8 cellular contexts compared by ENCODE assay signal in the genomic region with DNA sequence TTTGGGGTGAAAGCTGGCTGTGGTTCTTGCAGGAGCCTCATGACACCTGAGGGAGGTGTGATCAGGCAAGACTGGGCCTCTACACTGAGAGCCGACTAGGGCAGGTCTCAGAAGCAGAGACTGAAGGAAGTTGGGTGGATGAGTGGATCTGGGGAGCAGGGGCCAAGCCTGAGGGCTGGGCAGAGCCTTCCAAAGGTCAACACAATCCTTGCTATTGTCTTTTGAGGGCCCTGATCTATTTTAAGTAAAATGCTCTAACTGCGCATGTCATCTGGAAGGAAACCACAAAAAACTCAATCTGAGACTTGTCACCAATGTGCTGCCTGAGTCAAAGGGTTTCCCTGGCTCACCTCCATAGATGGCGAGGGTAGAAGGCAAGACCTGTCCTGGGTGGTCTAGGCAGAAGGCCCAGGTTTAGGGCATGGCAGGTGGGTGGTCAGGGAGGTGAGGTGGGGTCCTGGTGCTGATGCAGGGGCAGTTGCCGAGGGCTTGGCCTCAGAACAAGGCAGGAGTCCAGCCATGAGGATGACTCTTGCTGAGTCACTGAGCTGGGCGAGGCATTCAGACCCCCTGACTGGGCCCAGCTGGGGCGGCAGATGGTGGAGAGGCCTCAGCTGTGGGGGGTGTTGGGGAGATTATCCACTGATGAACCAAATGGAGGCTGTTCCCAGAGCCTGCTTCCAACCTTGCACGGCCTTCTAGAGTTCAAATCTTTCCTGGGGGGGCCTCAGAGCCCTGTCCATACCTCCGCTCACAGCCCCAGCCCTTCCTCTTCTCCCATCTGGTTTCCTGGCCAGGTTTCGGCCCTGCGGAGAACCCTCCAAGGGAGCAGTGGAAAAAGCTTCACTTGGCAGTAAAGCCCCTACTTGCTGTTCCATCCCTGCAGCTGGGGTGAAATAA. TPM values are rescaled to one million over a fixed set of nuclear protein-coding genes. Genes with fewer than 3 reads are reported as not detected.
DNase-seq lines count a peak whose midpoint lies in the region; ATAC-seq and TF ChIP-seq lines count a peak whose summit lies in the region.

No MANE protein-coding gene starts in this region.

- in situ Hi-C loops in GM13976 (cut with MboI; ENCODE audit: low sequenced_read_pairs, unreplicated experiment): no loop called here
- in situ Hi-C loops in Panc1 (cut with HindIII; ENCODE audit: low pct_unique_long_range_greater_than_20kb, low sequenced_read_pairs): no loop called here

- H3K36me3 Mint-ChIP-seq in MCF 10A (ENCODE audit: insufficient read depth, unreplicated experiment): peaks cover 32% of the 10 kb centered on the region

- POLR2A ChIA-PET in Panc1 (lab: Charles Lee): no interaction called here
- POLR2A ChIA-PET in MCF 10A (lab: Yijun Ruan, JAX): interaction anchor here (0.7 to 2.2 kb wide), 5 partner anchors 9 to 148 kb away, joined by 3 to 8 read pairs (median 3); partner anchors contain the start of genes PAGR1 and TAOK2

- H3K36me3 ChIP-seq in Panc1 (ENCODE audit: control insufficient read depth, insufficient read depth, low read length): no peaks in the 10 kb centered on the region; the same call in 1 of the 2 replicates
- peaks cover 0 to 15% of the 10 kb centered on the region in 2 donors for H3K36me3 ChIP-seq in left lung

- H3K4me3 ChIP-seq in Panc1 (ENCODE audit: low read depth in 2 of 2, low read length in 2 of 2): no peak overlapping the region
- H3K4me3 ChIP-seq in left lung: no peak overlapping the region

- H3K9me3 Mint-ChIP-seq in MCF 10A (ENCODE audit: unreplicated experiment): no peaks in the 10 kb centered on the region
- no peaks in the 10 kb centered on the region for H3K9me3 Mint-ChIP-seq in stimulated activated naive CD8-positive, alpha-beta T cell treated with anti-CD3 and anti-CD28 coated beads, Interleukin-15, amount 100 ng/mL, for 72 hours

- peak; percentile 87 for DNase-seq in GM13976 (ENCODE audit: low spot score)
- no peak for DNase-seq in Panc1 (ENCODE audit: low read depth, low spot score)
- peak; percentile 47 for DNase-seq in MCF 10A (ENCODE audit: unreplicated experiment)
- DNase-seq in left lung: no peak
- DNase-seq in stimulated activated naive CD8-positive, alpha-beta T cell treated with anti-CD3 and anti-CD28 coated beads, Interleukin-15, amount 100 ng/mL, for 72 hours: peak in 1 of 2 donors; percentile 68
- no peak for DNase-seq in erythroblast (lab: John Stamatoyannopoulos, UW)
- DNase-seq in mesenteric fat pad (ENCODE audit: low spot score): no peak

- BruUV-seq in Panc1 (replicated peaks; lab: Mats Ljungman, UMichigan) (no TSS peak), MCF 10A (replicated peaks; lab: Mats Ljungman, UMichigan) (no TSS peak)

- CTCF ChIA-PET in Panc1 (lab: Charles Lee): no interaction called here
- CTCF ChIA-PET in MCF 10A (lab: Yijun Ruan, JAX): interaction anchor here (1.8 kb wide), 1 partner anchor 197 kb away, joined by 7 read pairs; no protein-coding TSS in a partner anchor

- TF ChIP-seq CTCF in GM13976 (IDR thresholded peaks at IDR 0.05; ENCODE audit: borderline replicate concordance, control extremely low read depth, extremely low read depth, insufficient read depth, missing control alignments) (no peak), Panc1 (IDR thresholded peaks at IDR 0.05) (no peak), MCF 10A (IDR thresholded peaks at IDR 0.05; ENCODE audit: unreplicated experiment) (no peak), left lung (IDR thresholded peaks at IDR 0.05) (no peak)

- intact Hi-C loops in Panc1 (cut with micrococcal nuclease; ENCODE audit: unreplicated experiment): no loop called here
- intact Hi-C loops in MCF 10A (cut with micrococcal nuclease): no loop called here
- intact Hi-C loops in left lung (cut with DNase I): no loop called here

- H3K4me1 ChIP-seq in Panc1 (ENCODE audit: control insufficient read depth, insufficient read depth, low read length) (peaks cover 37% of the 10 kb centered on the region), left lung (peaks cover 51 to 93% of the 10 kb centered on the region in 2 donors)

- H3K27me3 ChIP-seq in Panc1 (ENCODE audit: control insufficient read depth, insufficient read depth, low read length) (no peaks in the 10 kb centered on the region), left lung (no peaks in the 10 kb centered on the region)

- H3K4me1 Mint-ChIP-seq in MCF 10A (ENCODE audit: insufficient read depth, unreplicated experiment): peaks cover 12% of the 10 kb centered on the region
- H3K4me1 Mint-ChIP-seq in stimulated activated naive CD8-positive, alpha-beta T cell treated with anti-CD3 and anti-CD28 coated beads, Interleukin-15, amount 100 ng/mL, for 72 hours: peaks cover 72% of the 10 kb centered on the region

- H3K27ac ChIP-seq in Panc1 (ENCODE audit: low read length) (peak overlapping the region; percentile 36), left lung (peak overlapping the region; percentile 75 to 89)

- peak overlapping the region; percentile 75 for H3K27ac Mint-ChIP-seq in MCF 10A (ENCODE audit: low read depth, unreplicated experiment)
- H3K27ac Mint-ChIP-seq in stimulated activated naive CD8-positive, alpha-beta T cell treated with anti-CD3 and anti-CD28 coated beads, Interleukin-15, amount 100 ng/mL, for 72 hours: peak overlapping the region; percentile 69 to 74

- no peaks in the 10 kb centered on the region for H3K27me3 Mint-ChIP-seq in MCF 10A (ENCODE audit: insufficient read depth, unreplicated experiment)
- no peaks in the 10 kb centered on the region for H3K27me3 Mint-ChIP-seq in stimulated activated naive CD8-positive, alpha-beta T cell treated with anti-CD3 and anti-CD28 coated beads, Interleukin-15, amount 100 ng/mL, for 72 hours

- ATAC-seq in Panc1 (peak; percentile 4; the same call in 1 of the 2 replicates), left lung (peak; percentile 8), GM21528 (IDR thresholded peaks at IDR 0.05; ENCODE audit: low FRiP score, unreplicated experiment) (no peak)
- peak; percentile 67 for ATAC-seq in stimulated activated naive CD8-positive, alpha-beta T cell treated with anti-CD3 and anti-CD28 coated beads, Interleukin-15, amount 100 ng/mL, for 72 hours

- no peaks in the 10 kb centered on the region for H3K9me3 ChIP-seq in Panc1 (ENCODE audit: control insufficient read depth, insufficient read depth, low read depth, low read length)
- H3K9me3 ChIP-seq in left lung: no peaks in the 10 kb centered on the region

- peak overlapping the region; percentile 47 for H3K4me3 Mint-ChIP-seq in MCF 10A (ENCODE audit: unreplicated experiment)
- H3K4me3 Mint-ChIP-seq in stimulated activated naive CD8-positive, alpha-beta T cell treated with anti-CD3 and anti-CD28 coated beads, Interleukin-15, amount 100 ng/mL, for 72 hours: peak overlapping the region; percentile 67 to 79

- no peak for TF ChIP-seq POLR2A in erythroblast (IDR thresholded peaks at IDR 0.05; ENCODE audit: low read length)

RNA-seq across cellular contexts. Expression of gene MVP, which starts 5.1 kb away (rescaled TPM):
- total RNA-seq in Panc1 (2021; ENCODE audit: unreplicated experiment): 107 TPM
- polyA plus RNA-seq in Panc1 (2012; ENCODE audit: insufficient read length): 210 TPM
- 56.5 and 71.9 TPM in 2 replicates for total RNA-seq in MCF 10A (2022)
- total RNA-seq in left lung: 100 to 1,000 TPM; 236 to 280 TPM
- 150 TPM for total RNA-seq in mesenteric fat pad

RNA-seq across cellular contexts. Expression of gene PAGR1, which starts 9.4 kb away (rescaled TPM):
- total RNA-seq in Panc1 (2021; ENCODE audit: unreplicated experiment) (42.5 TPM), MCF 10A (2022) (21.3 and 25.0 TPM in 2 replicates), left lung (10 to 100 TPM; 16.4 to 23.1 TPM), mesenteric fat pad (11.1 TPM)
- 41.6 TPM for polyA plus RNA-seq in Panc1 (2012; ENCODE audit: insufficient read length)

RNA-seq across cellular contexts. Expression of gene PRRT2, which starts 13.4 kb away (rescaled TPM):
- 9.7 TPM for total RNA-seq in Panc1 (2021; ENCODE audit: unreplicated experiment)
- 7.7 TPM for polyA plus RNA-seq in Panc1 (2012; ENCODE audit: insufficient read length)
- total RNA-seq in MCF 10A (2022): 0.42 and 0.96 TPM in 2 replicates
- 1 to 10 TPM in 1 of 2 donors, under 1 TPM in 1; 0.94 to 3.1 TPM for total RNA-seq in left lung
- total RNA-seq in mesenteric fat pad: 1.5 TPM

RNA-seq across cellular contexts. Expression of gene MAZ, which starts 19.1 kb away (rescaled TPM):
- total RNA-seq in Panc1 (2021; ENCODE audit: unreplicated experiment) (426 TPM), MCF 10A (2022) (185 and 194 TPM in 2 replicates), left lung (100 to 1,000 TPM; 193 to 205 TPM), mesenteric fat pad (135 TPM)
- 591 TPM for polyA plus RNA-seq in Panc1 (2012; ENCODE audit: insufficient read length)

RNA-seq across cellular contexts. Expression of gene KIF22, which starts 34.8 kb away (rescaled TPM):
- 111 TPM for total RNA-seq in Panc1 (2021; ENCODE audit: unreplicated experiment)
- polyA plus RNA-seq in Panc1 (2012; ENCODE audit: insufficient read length): 82.0 TPM
- 36.3 and 53.8 TPM in 2 replicates for total RNA-seq in MCF 10A (2022)
- 10 to 100 TPM; 24.8 to 32.5 TPM for total RNA-seq in left lung
- 4.8 TPM for total RNA-seq in mesenteric fat pad

Comparison
In these comparisons a context has a peak if more than half of its experiments do, and no peak if none do; other contexts are left out.
1. DNase-seq: peak in GM13976 (single experiment) and MCF 10A (single experiment); none in Panc1 (single experiment), left lung (0 of 2), erythroblast (0 of 2) and mesenteric fat pad (single experiment).